In the genomic region with DNA sequence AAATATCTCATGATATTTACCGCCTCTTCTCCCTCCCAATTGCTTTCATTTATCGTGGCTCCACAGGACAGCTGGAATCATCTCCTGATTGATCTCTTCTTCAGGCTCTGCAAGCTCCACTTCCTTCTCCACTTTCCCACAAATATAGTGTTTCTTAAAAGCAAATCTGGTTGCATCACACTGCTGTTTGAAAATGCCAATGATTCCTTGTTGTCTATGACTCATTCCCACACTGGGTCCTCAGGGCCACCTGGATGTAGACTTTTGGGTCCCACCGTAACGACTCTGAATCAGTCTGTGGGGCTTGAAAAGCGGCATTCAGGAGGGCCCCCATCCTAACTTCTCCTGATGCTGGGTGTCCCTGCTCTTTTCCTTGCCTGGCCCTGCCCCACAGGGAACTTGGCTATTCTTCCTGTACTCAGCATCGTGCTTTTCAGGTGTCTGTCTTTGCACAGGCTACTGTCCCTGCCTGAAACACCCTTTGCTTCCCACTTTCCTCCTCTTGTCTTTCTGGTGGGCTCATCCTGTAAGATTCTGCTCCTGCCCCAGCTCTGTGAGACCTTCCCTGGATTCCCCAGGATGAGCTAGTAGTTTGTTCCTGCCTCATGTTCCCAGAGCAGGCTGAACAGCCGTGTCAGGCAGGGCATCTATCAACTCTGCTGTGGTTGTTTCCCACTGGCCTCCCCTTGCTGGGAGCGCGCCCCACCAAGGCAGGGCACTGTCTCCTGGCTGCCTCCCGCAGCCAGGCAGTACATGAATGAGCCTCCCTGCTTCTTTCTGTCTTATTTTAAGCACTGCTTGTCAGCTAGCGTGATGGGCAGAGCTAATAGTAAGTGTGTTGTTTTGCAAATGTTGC, we compare ENCODE assay signal across 14 cellular contexts.
DNase-seq lines count a peak whose midpoint lies in the region; ATAC-seq, FAIRE-seq and TF ChIP-seq lines count a peak whose summit lies in the region.
"Had no signal": no experiment of that assay in that cellular context is flagged by ENCODE, and none has a peak within 500 bp of the region (broad histone marks: within the 10 kb centered on the region; RNA-seq: fewer than 3 reads in every experiment).

No MANE protein-coding gene starts in this region.

- POLR2A ChIA-PET in HEK293 (lab: Yijun Ruan, JAX), result no interaction called here

- H3K4me1 ChIP-seq in HEK293 (ENCODE audit: control insufficient read depth, insufficient read depth, low read length) (no peaks in the 10 kb centered on the region), astrocyte (ENCODE audit: insufficient read depth, low read length) (peaks cover 5% of the 10 kb centered on the region)
- H3K4me1 ChIP-seq: BLaER1, body of pancreas had no signal

- H3K4me3 ChIP-seq in HEK293 (ENCODE audit: low read depth, low read length), result no peak overlapping the region
- H3K4me3 ChIP-seq in astrocyte (ENCODE audit: insufficient read depth, low read depth, low read length), result no peak overlapping the region
- H3K4me3 ChIP-seq: BLaER1, body of pancreas, GM12878, smooth muscle cell had no signal

- no peaks in the 10 kb centered on the region for H3K27me3 ChIP-seq in astrocyte (ENCODE audit: insufficient read depth, low read length)
- H3K27me3 ChIP-seq: BLaER1, body of pancreas had no signal

- H3K9me3 ChIP-seq in HEK293 (ENCODE audit: control insufficient read depth, insufficient read depth, low read depth, low read length), result no peaks in the 10 kb centered on the region
- H3K9me3 ChIP-seq in astrocyte (ENCODE audit: insufficient read depth, low read depth, low read length), result no peaks in the 10 kb centered on the region
- H3K9me3 ChIP-seq: BLaER1, body of pancreas had no signal

- no peaks in the 10 kb centered on the region for H3K36me3 ChIP-seq in HEK293 (ENCODE audit: control insufficient read depth in 2 of 2, insufficient read depth in 1 of 2, low read length in 2 of 2)
- H3K36me3 ChIP-seq in astrocyte (ENCODE audit: insufficient read depth, low read length), result no peaks in the 10 kb centered on the region
- H3K36me3 ChIP-seq: BLaER1 had no signal

- H2AFZ ChIP-seq in astrocyte (ENCODE audit: low read depth, low read length), result no peak overlapping the region

- peaks cover 5% of the 10 kb centered on the region for H3K27me3 Mint-ChIP-seq in astrocyte (ENCODE audit: low read depth, unreplicated experiment)
- peaks cover 40% of the 10 kb centered on the region for H3K27me3 Mint-ChIP-seq in stimulated activated memory B cell treated with anti-CD40 and anti-IgM and Interleukin-4, amounts not matched to agents 10 μg/mL and 1 μg/mL and 100 μg/mL, for 72 hours

- H3K27ac ChIP-seq in HEK293 (ENCODE audit: extremely low read depth, low read depth, low read length) (no peak overlapping the region), astrocyte (ENCODE audit: low read depth, low read length) (no peak overlapping the region)
- H3K27ac ChIP-seq: BLaER1, body of pancreas had no signal

- no peak overlapping the region for H3K9ac ChIP-seq in astrocyte (ENCODE audit: low read length)
- H3K9ac ChIP-seq: BLaER1 had no signal

- H3K4me1 Mint-ChIP-seq in astrocyte (ENCODE audit: low read depth, unreplicated experiment), result peaks cover 17% of the 10 kb centered on the region
- peaks cover 11% of the 10 kb centered on the region for H3K4me1 Mint-ChIP-seq in stimulated activated memory B cell treated with anti-CD40 and anti-IgM and Interleukin-4, amounts not matched to agents 10 μg/mL and 1 μg/mL and 100 μg/mL, for 72 hours

- FAIRE-seq in astrocyte (lab: Jason Lieb, UNC), result no peak
- FAIRE-seq: GM12878 had no signal

- no peaks in the 10 kb centered on the region for H4K20me1 ChIP-seq in astrocyte (ENCODE audit: insufficient read depth, low read length)
- H4K20me1 ChIP-seq: BLaER1 had no signal

- CTCF ChIA-PET in HEK293 (lab: Yijun Ruan, JAX), result interaction anchor here (0.6 to 1.7 kb wide), 2 partner anchors 24 to 31 kb away, joined by 3 to 4 read pairs; no protein-coding TSS in a partner anchor

- ATAC-seq in GM21619 (IDR thresholded peaks at IDR 0.05; ENCODE audit: unreplicated experiment), result no peak
- ATAC-seq in HG02885 (IDR thresholded peaks at IDR 0.05; ENCODE audit: poor library complexity, unreplicated experiment), result no peak
- no peak for ATAC-seq in stimulated activated memory B cell treated with anti-CD40 and anti-IgM and Interleukin-4, amounts not matched to agents 10 μg/mL and 1 μg/mL and 100 μg/mL, for 72 hours
- ATAC-seq: body of pancreas, GM12878 had no signal

- H3K4me2 ChIP-seq in astrocyte (ENCODE audit: low read length), result peak overlapping the region; percentile 54
- H3K4me2 ChIP-seq: BLaER1, smooth muscle cell had no signal

- peak overlapping the region; percentile 92 for H3K27ac Mint-ChIP-seq in astrocyte (ENCODE audit: unreplicated experiment)
- no peak overlapping the region for H3K27ac Mint-ChIP-seq in stimulated activated memory B cell treated with anti-CD40 and anti-IgM and Interleukin-4, amounts not matched to agents 10 μg/mL and 1 μg/mL and 100 μg/mL, for 72 hours

- no peaks in the 10 kb centered on the region for H3K9me3 Mint-ChIP-seq in astrocyte (ENCODE audit: unreplicated experiment)
- H3K9me3 Mint-ChIP-seq in stimulated activated memory B cell treated with anti-CD40 and anti-IgM and Interleukin-4, amounts not matched to agents 10 μg/mL and 1 μg/mL and 100 μg/mL, for 72 hours, result peaks cover 4% of the 10 kb centered on the region

- TF ChIP-seq CTCF in HEK293 (tag by site-specific recombination; IDR thresholded peaks at IDR 0.05) (no peak), astrocyte (IDR thresholded peaks at IDR 0.05; ENCODE audit: insufficient read depth, low read depth, low read length) (no peak)

- H3K36me3 Mint-ChIP-seq in astrocyte (ENCODE audit: low read depth, unreplicated experiment), result no peaks in the 10 kb centered on the region
- H3K36me3 Mint-ChIP-seq in stimulated activated memory B cell treated with anti-CD40 and anti-IgM and Interleukin-4, amounts not matched to agents 10 μg/mL and 1 μg/mL and 100 μg/mL, for 72 hours, result no peaks in the 10 kb centered on the region

- DNase-seq in ACHN (peak; percentile 57), astrocyte (ENCODE audit: low read depth) (peak; percentile 86), glomerular visceral epithelial cell (ENCODE audit: extremely low spot score) (peak; percentile 63), NCI-H748 (lab: John Stamatoyannopoulos, UW; ENCODE audit: unreplicated experiment) (no peak)
- DNase-seq: body of pancreas, NCI-H524, SW 1271 had no signal

- H3K79me2 ChIP-seq in astrocyte (ENCODE audit: insufficient read depth, low read length), result no peaks in the 10 kb centered on the region

- H3K4me3 Mint-ChIP-seq in astrocyte (ENCODE audit: unreplicated experiment), result no peak overlapping the region
- H3K4me3 Mint-ChIP-seq in stimulated activated memory B cell treated with anti-CD40 and anti-IgM and Interleukin-4, amounts not matched to agents 10 μg/mL and 1 μg/mL and 100 μg/mL, for 72 hours, result no peak overlapping the region

- in situ Hi-C loops in ACHN (cut with HindIII; ENCODE audit: low pct_ligation_motif_present, low pct_unique_long_range_greater_than_20kb, low sequenced_read_pairs), result no loop called here

TF ChIP-seq in HEK293, 187 proteins besides CTCF, POLR2A, EP300 and RAD21 (continues in another document):
- TF ChIP-seq, protein P1, sequence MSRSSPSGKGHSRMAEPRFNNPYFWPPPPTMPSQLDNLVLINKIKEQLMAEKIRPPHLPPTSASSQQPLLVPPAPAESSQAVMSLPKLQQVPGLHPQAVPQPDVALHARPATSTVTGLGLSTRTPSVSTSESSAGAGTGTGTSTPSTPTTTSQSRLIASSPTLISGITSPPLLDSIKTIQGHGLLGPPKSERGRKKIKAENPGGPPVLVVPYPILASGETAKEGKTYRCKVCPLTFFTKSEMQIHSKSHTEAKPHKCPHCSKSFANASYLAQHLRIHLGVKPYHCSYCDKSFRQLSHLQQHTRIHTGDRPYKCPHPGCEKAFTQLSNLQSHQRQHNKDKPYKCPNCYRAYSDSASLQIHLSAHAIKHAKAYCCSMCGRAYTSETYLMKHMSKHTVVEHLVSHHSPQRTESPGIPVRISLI (tag by site-specific recombination; IDR thresholded peaks at IDR 0.05), result no peak
- TF ChIP-seq, protein P2, sequence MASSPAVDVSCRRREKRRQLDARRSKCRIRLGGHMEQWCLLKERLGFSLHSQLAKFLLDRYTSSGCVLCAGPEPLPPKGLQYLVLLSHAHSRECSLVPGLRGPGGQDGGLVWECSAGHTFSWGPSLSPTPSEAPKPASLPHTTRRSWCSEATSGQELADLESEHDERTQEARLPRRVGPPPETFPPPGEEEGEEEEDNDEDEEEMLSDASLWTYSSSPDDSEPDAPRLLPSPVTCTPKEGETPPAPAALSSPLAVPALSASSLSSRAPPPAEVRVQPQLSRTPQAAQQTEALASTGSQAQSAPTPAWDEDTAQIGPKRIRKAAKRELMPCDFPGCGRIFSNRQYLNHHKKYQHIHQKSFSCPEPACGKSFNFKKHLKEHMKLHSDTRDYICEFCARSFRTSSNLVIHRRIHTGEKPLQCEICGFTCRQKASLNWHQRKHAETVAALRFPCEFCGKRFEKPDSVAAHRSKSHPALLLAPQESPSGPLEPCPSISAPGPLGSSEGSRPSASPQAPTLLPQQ (tag by site-specific recombination; IDR thresholded peaks at IDR 0.05), result 0 out of 2 replicates have a peak, but pooled peaks have one; percentile 25
- TF ChIP-seq ZNF335 (tag by site-specific recombination; conservative IDR thresholded peaks at IDR 0.05) (0 out of 2 replicates have a peak, but pooled peaks have one; percentile 13), ZNF146 (tag by site-specific recombination; IDR thresholded peaks at IDR 0.05) (no peak)
- TF ChIP-seq, protein P3, sequence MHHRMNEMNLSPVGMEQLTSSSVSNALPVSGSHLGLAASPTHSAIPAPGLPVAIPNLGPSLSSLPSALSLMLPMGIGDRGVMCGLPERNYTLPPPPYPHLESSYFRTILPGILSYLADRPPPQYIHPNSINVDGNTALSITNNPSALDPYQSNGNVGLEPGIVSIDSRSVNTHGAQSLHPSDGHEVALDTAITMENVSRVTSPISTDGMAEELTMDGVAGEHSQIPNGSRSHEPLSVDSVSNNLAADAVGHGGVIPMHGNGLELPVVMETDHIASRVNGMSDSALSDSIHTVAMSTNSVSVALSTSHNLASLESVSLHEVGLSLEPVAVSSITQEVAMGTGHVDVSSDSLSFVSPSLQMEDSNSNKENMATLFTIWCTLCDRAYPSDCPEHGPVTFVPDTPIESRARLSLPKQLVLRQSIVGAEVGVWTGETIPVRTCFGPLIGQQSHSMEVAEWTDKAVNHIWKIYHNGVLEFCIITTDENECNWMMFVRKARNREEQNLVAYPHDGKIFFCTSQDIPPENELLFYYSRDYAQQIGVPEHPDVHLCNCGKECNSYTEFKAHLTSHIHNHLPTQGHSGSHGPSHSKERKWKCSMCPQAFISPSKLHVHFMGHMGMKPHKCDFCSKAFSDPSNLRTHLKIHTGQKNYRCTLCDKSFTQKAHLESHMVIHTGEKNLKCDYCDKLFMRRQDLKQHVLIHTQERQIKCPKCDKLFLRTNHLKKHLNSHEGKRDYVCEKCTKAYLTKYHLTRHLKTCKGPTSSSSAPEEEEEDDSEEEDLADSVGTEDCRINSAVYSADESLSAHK (tag by site-specific recombination; IDR thresholded peaks at IDR 0.05), result no peak
